ENCODE assay signal across 2 cellular contexts in genomic region chr14:37889087-37889486, GRCh38.
TF ChIP-seq lines count a peak whose summit lies in the region.

No MANE protein-coding gene starts in this region.

TF ChIP-seq in GM23338, 12 proteins besides CTCF, POLR2A, EP300 and RAD21 (continued from another document):
- TF ChIP-seq REST (IDR thresholded peaks at IDR 0.05; ENCODE audit: unreplicated experiment): no peak
- TF ChIP-seq EZH2 (IDR thresholded peaks at IDR 0.05; ENCODE audit: low read depth, unreplicated experiment): no peak
- TF ChIP-seq, protein P1, sequence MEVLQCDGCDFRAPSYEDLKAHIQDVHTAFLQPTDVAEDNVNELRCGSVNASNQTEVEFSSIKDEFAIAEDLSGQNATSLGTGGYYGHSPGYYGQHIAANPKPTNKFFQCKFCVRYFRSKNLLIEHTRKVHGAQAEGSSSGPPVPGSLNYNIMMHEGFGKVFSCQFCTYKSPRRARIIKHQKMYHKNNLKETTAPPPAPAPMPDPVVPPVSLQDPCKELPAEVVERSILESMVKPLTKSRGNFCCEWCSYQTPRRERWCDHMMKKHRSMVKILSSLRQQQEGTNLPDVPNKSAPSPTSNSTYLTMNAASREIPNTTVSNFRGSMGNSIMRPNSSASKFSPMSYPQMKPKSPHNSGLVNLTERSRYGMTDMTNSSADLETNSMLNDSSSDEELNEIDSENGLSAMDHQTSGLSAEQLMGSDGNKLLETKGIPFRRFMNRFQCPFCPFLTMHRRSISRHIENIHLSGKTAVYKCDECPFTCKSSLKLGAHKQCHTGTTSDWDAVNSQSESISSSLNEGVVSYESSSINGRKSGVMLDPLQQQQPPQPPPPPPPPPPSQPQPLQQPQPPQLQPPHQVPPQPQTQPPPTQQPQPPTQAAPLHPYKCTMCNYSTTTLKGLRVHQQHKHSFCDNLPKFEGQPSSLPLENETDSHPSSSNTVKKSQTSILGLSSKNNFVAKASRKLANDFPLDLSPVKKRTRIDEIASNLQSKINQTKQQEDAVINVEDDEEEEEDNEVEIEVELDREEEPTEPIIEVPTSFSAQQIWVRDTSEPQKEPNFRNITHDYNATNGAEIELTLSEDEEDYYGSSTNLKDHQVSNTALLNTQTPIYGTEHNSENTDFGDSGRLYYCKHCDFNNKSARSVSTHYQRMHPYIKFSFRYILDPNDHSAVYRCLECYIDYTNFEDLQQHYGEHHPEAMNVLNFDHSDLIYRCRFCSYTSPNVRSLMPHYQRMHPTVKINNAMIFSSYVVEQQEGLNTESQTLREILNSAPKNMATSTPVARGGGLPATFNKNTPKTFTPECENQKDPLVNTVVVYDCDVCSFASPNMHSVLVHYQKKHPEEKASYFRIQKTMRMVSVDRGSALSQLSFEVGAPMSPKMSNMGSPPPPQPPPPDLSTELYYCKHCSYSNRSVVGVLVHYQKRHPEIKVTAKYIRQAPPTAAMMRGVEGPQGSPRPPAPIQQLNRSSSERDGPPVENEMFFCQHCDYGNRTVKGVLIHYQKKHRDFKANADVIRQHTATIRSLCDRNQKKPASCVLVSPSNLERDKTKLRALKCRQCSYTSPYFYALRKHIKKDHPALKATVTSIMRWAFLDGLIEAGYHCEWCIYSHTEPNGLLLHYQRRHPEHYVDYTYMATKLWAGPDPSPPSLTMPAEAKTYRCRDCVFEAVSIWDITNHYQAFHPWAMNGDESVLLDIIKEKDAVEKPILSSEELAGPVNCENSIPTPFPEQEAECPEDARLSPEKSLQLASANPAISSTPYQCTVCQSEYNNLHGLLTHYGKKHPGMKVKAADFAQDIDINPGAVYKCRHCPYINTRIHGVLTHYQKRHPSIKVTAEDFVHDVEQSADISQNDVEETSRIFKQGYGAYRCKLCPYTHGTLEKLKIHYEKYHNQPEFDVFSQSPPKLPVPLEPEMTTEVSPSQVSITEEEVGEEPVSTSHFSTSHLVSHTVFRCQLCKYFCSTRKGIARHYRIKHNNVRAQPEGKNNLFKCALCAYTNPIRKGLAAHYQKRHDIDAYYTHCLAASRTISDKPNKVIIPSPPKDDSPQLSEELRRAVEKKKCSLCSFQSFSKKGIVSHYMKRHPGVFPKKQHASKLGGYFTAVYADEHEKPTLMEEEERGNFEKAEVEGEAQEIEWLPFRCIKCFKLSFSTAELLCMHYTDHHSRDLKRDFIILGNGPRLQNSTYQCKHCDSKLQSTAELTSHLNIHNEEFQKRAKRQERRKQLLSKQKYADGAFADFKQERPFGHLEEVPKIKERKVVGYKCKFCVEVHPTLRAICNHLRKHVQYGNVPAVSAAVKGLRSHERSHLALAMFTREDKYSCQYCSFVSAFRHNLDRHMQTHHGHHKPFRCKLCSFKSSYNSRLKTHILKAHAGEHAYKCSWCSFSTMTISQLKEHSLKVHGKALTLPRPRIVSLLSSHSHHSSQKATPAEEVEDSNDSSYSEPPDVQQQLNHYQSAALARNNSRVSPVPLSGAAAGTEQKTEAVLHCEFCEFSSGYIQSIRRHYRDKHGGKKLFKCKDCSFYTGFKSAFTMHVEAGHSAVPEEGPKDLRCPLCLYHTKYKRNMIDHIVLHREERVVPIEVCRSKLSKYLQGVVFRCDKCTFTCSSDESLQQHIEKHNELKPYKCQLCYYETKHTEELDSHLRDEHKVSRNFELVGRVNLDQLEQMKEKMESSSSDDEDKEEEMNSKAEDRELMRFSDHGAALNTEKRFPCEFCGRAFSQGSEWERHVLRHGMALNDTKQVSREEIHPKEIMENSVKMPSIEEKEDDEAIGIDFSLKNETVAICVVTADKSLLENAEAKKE (CRISPR knock-in tag; IDR thresholded peaks at IDR 0.05): no peak

TF ChIP-seq in HepG2, 621 proteins besides CTCF, POLR2A, EP300 and RAD21 (continued from another document):
- TF ChIP-seq, protein P2, sequence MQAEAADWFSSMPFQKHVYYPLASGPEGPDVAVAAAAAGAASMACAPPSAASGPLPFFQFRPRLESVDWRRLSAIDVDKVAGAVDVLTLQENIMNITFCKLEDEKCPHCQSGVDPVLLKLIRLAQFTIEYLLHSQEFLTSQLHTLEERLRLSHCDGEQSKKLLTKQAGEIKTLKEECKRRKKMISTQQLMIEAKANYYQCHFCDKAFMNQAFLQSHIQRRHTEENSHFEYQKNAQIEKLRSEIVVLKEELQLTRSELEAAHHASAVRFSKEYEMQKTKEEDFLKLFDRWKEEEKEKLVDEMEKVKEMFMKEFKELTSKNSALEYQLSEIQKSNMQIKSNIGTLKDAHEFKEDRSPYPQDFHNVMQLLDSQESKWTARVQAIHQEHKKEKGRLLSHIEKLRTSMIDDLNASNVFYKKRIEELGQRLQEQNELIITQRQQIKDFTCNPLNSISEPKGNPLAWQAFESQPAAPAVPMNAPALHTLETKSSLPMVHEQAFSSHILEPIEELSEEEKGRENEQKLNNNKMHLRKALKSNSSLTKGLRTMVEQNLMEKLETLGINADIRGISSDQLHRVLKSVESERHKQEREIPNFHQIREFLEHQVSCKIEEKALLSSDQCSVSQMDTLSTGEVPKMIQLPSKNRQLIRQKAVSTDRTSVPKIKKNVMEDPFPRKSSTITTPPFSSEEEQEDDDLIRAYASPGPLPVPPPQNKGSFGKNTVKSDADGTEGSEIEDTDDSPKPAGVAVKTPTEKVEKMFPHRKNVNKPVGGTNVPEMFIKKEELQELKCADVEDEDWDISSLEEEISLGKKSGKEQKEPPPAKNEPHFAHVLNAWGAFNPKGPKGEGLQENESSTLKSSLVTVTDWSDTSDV (CRISPR knock-in tag; IDR thresholded peaks at IDR 0.05): no peak
- no peak for TF ChIP-seq ZNF597 (CRISPR knock-in tag; IDR thresholded peaks at IDR 0.05)
- peak; percentile 82; the same call in 1 of the 2 replicates for TF ChIP-seq LCORL (IDR thresholded peaks at IDR 0.05)
- no peak for TF ChIP-seq LCORL (CRISPR knock-in tag; IDR thresholded peaks at IDR 0.05)
- TF ChIP-seq SALL1 (CRISPR knock-in tag; IDR thresholded peaks at IDR 0.05): peak; percentile 42; the same call in 1 of the 2 replicates
- TF ChIP-seq E2F2 (CRISPR knock-in tag; IDR thresholded peaks at IDR 0.05; ENCODE audit: borderline replicate concordance): no peak
- no peak for TF ChIP-seq TCF12 (IDR thresholded peaks at IDR 0.05)
- 0 out of 2 replicates have a peak, but pooled peaks have one; percentile 35 for TF ChIP-seq TCF12 (CRISPR knock-in tag; IDR thresholded peaks at IDR 0.05)
- 0 out of 2 replicates have a peak, but pooled peaks have one; percentile 24 for TF ChIP-seq ZNF598 (CRISPR knock-in tag; IDR thresholded peaks at IDR 0.05; ENCODE audit: borderline replicate concordance)
- TF ChIP-seq NFIC (IDR thresholded peaks at IDR 0.05; ENCODE audit: low read length): peak; percentile 53; the same call in 1 of the 2 replicates
- TF ChIP-seq, protein P3, sequence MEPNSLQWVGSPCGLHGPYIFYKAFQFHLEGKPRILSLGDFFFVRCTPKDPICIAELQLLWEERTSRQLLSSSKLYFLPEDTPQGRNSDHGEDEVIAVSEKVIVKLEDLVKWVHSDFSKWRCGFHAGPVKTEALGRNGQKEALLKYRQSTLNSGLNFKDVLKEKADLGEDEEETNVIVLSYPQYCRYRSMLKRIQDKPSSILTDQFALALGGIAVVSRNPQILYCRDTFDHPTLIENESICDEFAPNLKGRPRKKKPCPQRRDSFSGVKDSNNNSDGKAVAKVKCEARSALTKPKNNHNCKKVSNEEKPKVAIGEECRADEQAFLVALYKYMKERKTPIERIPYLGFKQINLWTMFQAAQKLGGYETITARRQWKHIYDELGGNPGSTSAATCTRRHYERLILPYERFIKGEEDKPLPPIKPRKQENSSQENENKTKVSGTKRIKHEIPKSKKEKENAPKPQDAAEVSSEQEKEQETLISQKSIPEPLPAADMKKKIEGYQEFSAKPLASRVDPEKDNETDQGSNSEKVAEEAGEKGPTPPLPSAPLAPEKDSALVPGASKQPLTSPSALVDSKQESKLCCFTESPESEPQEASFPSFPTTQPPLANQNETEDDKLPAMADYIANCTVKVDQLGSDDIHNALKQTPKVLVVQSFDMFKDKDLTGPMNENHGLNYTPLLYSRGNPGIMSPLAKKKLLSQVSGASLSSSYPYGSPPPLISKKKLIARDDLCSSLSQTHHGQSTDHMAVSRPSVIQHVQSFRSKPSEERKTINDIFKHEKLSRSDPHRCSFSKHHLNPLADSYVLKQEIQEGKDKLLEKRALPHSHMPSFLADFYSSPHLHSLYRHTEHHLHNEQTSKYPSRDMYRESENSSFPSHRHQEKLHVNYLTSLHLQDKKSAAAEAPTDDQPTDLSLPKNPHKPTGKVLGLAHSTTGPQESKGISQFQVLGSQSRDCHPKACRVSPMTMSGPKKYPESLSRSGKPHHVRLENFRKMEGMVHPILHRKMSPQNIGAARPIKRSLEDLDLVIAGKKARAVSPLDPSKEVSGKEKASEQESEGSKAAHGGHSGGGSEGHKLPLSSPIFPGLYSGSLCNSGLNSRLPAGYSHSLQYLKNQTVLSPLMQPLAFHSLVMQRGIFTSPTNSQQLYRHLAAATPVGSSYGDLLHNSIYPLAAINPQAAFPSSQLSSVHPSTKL (CRISPR knock-in tag; IDR thresholded peaks at IDR 0.05): peak; percentile 27; the same call in 1 of the 2 replicates
- no peak for TF ChIP-seq ZBTB42 (CRISPR knock-in tag; IDR thresholded peaks at IDR 0.05)
- 0 out of 2 replicates have a peak, but pooled peaks have one; percentile 57 for TF ChIP-seq ZFP36L1 (CRISPR knock-in tag; IDR thresholded peaks at IDR 0.05)
- no peak for TF ChIP-seq NFYB (CRISPR knock-in tag; IDR thresholded peaks at IDR 0.05)
- TF ChIP-seq PBX3 (CRISPR knock-in tag; IDR thresholded peaks at IDR 0.05; ENCODE audit: borderline replicate concordance): no peak
- peak; percentile 16; the same call in 1 of the 2 replicates for TF ChIP-seq RARA (CRISPR knock-in tag; IDR thresholded peaks at IDR 0.05)
